In genomic region chr9:95211028-95211427, GRCh38 we compare ENCODE assay signal across 15 cellular contexts.
"Had no signal": no experiment of that assay in that cellular context is flagged by ENCODE, and none has a peak within 500 bp of the region (broad histone marks: within the 10 kb centered on the region; RNA-seq: fewer than 3 reads in every experiment).

No MANE protein-coding gene starts in this region.

- DNase-seq: activated B cell treated with CpG ODN at 0.5 μM for 24 hours; activated CD4-positive, alpha-beta T cell treated with anti-CD3 and anti-CD28 coated beads, Interleukin-2, amount 10 ng/mL, durations not matched to agents 24 days and 14 days; activated naive CD4-positive, alpha-beta T cell treated with anti-CD3 and anti-CD28 coated beads, Interleukin-2, amount 10 ng/mL, durations not matched to agents 7 days and 5 days; activated T-cell treated with anti-CD3 and anti-CD28 coated beads for 4 hours; endodermal cell; glutamatergic neuron; immature natural killer cell; left colon; small intestine; T-cell; T1000; transverse colon had no signal

- H3K27ac ChIP-seq: transverse colon had no signal

- ATAC-seq: activated T-helper 17 cell treated with anti-CD3 and anti-CD28 coated beads, Interleukin-2, amount 50 U/mL, for 72 hours; left colon; natural killer cell treated with Interleukin-12 subunit alpha and Interleukin-12 subunit beta and Interleukin-15 and Interleukin-18, amount 100 ng/mL, for 72 hours; stimulated activated effector memory CD8-positive, alpha-beta T cell treated with anti-CD3 and anti-CD28 coated beads, Interleukin-12 subunit alpha, Interleukin-12 subunit beta, amount 100 ng/mL, for 72 hours; T-cell had no signal

- H3K36me3 ChIP-seq: transverse colon had no signal

- H3K27me3 ChIP-seq: transverse colon had no signal

- H3K9me3 ChIP-seq: transverse colon had no signal

- H3K4me3 ChIP-seq: transverse colon had no signal
